8 cellular contexts compared by ENCODE assay signal in genomic region chr3:128491900-128492352, GRCh38. TPM values are rescaled to one million over a fixed set of nuclear protein-coding genes. Genes with fewer than 3 reads are reported as not detected.
DNase-seq lines count a peak whose midpoint lies in the region; ATAC-seq and TF ChIP-seq lines count a peak whose summit lies in the region.

No MANE protein-coding gene starts in this region.

- TF ChIP-seq CTCF in heart left ventricle (IDR thresholded peaks at IDR 0.05) (no peak), lung (IDR thresholded peaks at IDR 0.05; ENCODE audit: control extremely low read depth, extremely low read depth) (no peak), uterus (IDR thresholded peaks at IDR 0.05) (no peak)

- peaks cover 58% of the 10 kb centered on the region for H3K27me3 Mint-ChIP-seq in activated T-cell treated with anti-CD3 and anti-CD28 coated beads, Interleukin-2, amount 50 U/mL, for 72 hours (ENCODE audit: low read depth)

- peaks cover 2 to 3% of the 10 kb centered on the region in 2 donors for H3K36me3 Mint-ChIP-seq in activated T-cell treated with anti-CD3 and anti-CD28 coated beads, Interleukin-2, amount 50 U/mL, for 72 hours (ENCODE audit: insufficient read depth in 2 of 2)

- no peaks in the 10 kb centered on the region for H3K9me3 Mint-ChIP-seq in activated T-cell treated with anti-CD3 and anti-CD28 coated beads, Interleukin-2, amount 50 U/mL, for 72 hours

- H3K36me3 ChIP-seq in heart left ventricle (peaks cover 0 to 9% (median 0%) of the 10 kb centered on the region in 9 donors), lung (ENCODE audit: control insufficient read depth in 2 of 2, insufficient read depth in 2 of 2, low read length in 2 of 2) (no peaks in the 10 kb centered on the region), uterus (no peaks in the 10 kb centered on the region)

- intact Hi-C loops in heart left ventricle (cut with DNase I) (loop anchor here in 5 of 10 donors (5.0 to 10.0 kb wide), 5 partner anchors 167 to 397 kb away; no protein-coding TSS in a partner anchor), right cardiac atrium (cut with DNase I) (loop anchor here (10.0 kb wide), 4 partner anchors 67 to 417 kb away; no protein-coding TSS in a partner anchor), uterus (cut with DNase I; ENCODE audit: low total_unique reads) (no loop called here)

- peak overlapping the region; percentile 48 to 52 for H3K4me3 Mint-ChIP-seq in activated T-cell treated with anti-CD3 and anti-CD28 coated beads, Interleukin-2, amount 50 U/mL, for 72 hours

- H3K9me3 ChIP-seq in heart left ventricle (no peaks in the 10 kb centered on the region), right cardiac atrium (ENCODE audit: control insufficient read depth, low read length) (no peaks in the 10 kb centered on the region), lung (ENCODE audit: control insufficient read depth in 2 of 2, insufficient read depth in 1 of 2, low read length in 1 of 2) (peaks cover 0 to 2% of the 10 kb centered on the region in 2 donors), uterus (no peaks in the 10 kb centered on the region)

- H3K27ac ChIP-seq in heart left ventricle (no peak overlapping the region), right cardiac atrium (ENCODE audit: low read length) (no peak overlapping the region), lung (ENCODE audit: low read depth in 1 of 2, low read length in 1 of 2) (peak overlapping the region in 1 of 2 donors; percentile 93), uterus (peak overlapping the region; percentile 99 to 100)

- H3K27ac Mint-ChIP-seq in activated T-cell treated with anti-CD3 and anti-CD28 coated beads, Interleukin-2, amount 50 U/mL, for 72 hours: no peak overlapping the region

- H3K4me1 Mint-ChIP-seq in activated T-cell treated with anti-CD3 and anti-CD28 coated beads, Interleukin-2, amount 50 U/mL, for 72 hours (ENCODE audit: low read depth): peaks cover 27% of the 10 kb centered on the region

- TF ChIP-seq POLR2A in heart left ventricle (IDR thresholded peaks at IDR 0.05) (no peak), uterus (IDR thresholded peaks at IDR 0.05) (no peak)

- ATAC-seq in heart left ventricle (no peak), right cardiac atrium (no peak), lung (ENCODE audit: insufficient read depth, low FRiP score) (no peak), GM18867 (IDR thresholded peaks at IDR 0.05; ENCODE audit: unreplicated experiment) (no peak)
- ATAC-seq in activated T-cell treated with anti-CD3 and anti-CD28 coated beads, Interleukin-2, amount 50 U/mL, for 72 hours (replicated peaks in 1 of 2): no peak

- DNase-seq in heart left ventricle: no peak
- no peak for DNase-seq in right cardiac atrium
- peak in 1 of 2 donors; percentile 28 for DNase-seq in activated T-cell treated with anti-CD3 and anti-CD28 coated beads, Interleukin-2, amount 50 U/mL, for 72 hours
- no peak for DNase-seq in lung (ENCODE audit: low spot score)
- peak in 1 of 2 donors; percentile 34 for DNase-seq in uterus
- DNase-seq in stimulated activated CD8-positive, alpha-beta memory T cell treated with anti-CD3 and anti-CD28 coated beads, Interleukin-4, amount 100 ng/mL, for 48 hours: no peak
- no peak for DNase-seq in GOT3 (lab: John Stamatoyannopoulos, UW)

- WGBS in heart left ventricle, 4 donors: 22 to 47% (median 34%) methylated on average over 35 of the region's 35 CpGs
- WGBS in right cardiac atrium: 40% methylated on average over 35 of the region's 35 CpGs
- 3 to 5% methylated on average over 35 of the region's 35 CpGs for WGBS in lung, 2 donors

- H3K27me3 ChIP-seq in heart left ventricle (peaks cover 32 to 89% (median 66%) of the 10 kb centered on the region in 9 donors), right cardiac atrium (ENCODE audit: control insufficient read depth, insufficient read depth) (no peaks in the 10 kb centered on the region), lung (ENCODE audit: control insufficient read depth, insufficient read depth) (no peaks in the 10 kb centered on the region), uterus (no peaks in the 10 kb centered on the region)

- H3K4me3 ChIP-seq in heart left ventricle: peak overlapping the region in 7 of 12 donors; percentile 21 to 84 (median 31)
- no peak overlapping the region for H3K4me3 ChIP-seq in right cardiac atrium (ENCODE audit: low read length)
- peak overlapping the region; percentile 86 for H3K4me3 ChIP-seq in lung
- peak overlapping the region; percentile 56 to 98 for H3K4me3 ChIP-seq in uterus

- H3K4me1 ChIP-seq in heart left ventricle (peaks cover 4 to 71% (median 40%) of the 10 kb centered on the region in 12 donors), right cardiac atrium (ENCODE audit: control insufficient read depth, insufficient read depth, low read length) (no peaks in the 10 kb centered on the region), lung (ENCODE audit: control insufficient read depth in 2 of 2, insufficient read depth in 2 of 2, low read length in 2 of 2) (peaks cover 0 to 28% of the 10 kb centered on the region in 2 donors), uterus (peaks cover 0 to 16% of the 10 kb centered on the region in 2 donors)

RNA-seq across cellular contexts. Expression of gene GATA2, which starts 1.1 kb away (rescaled TPM):
- total RNA-seq in heart left ventricle: 10 to 100 TPM in 7 of 9 donors, 1 to 10 TPM in 2; 6.0 to 30.7 (median 12.3) TPM
- polyA plus RNA-seq in heart left ventricle: 10 to 100 TPM; 16.8 to 18.2 TPM
- 10 to 100 TPM in 3 of 4 donors, 1 to 10 TPM in 1; 9.7 to 18.1 (median 15.4) TPM for total RNA-seq in right cardiac atrium
- polyA plus RNA-seq in right cardiac atrium: 14.3 TPM
- total RNA-seq in activated T-cell treated with anti-CD3 and anti-CD28 coated beads, Interleukin-2, amount 50 U/mL, for 72 hours: 1 to 10 TPM; 2.9 to 4.1 TPM
- 10 to 100 TPM in 1 of 2 donors, 1 to 10 TPM in 1; 9.6 to 37.0 TPM for total RNA-seq in lung
- polyA plus RNA-seq in lung: 10 to 100 TPM; 26.1 to 31.4 TPM
- total RNA-seq in uterus: 100 to 1,000 TPM in 1 of 4 donors, 10 to 100 TPM in 3; 30.9 to 171 (median 52.5) TPM

RNA-seq across cellular contexts. Expression of gene DNAJB8, which starts 25.2 kb away (rescaled TPM):
- not detected for total RNA-seq in heart left ventricle
- not detected for polyA plus RNA-seq in heart left ventricle
- not detected for total RNA-seq in right cardiac atrium
- not detected for polyA plus RNA-seq in right cardiac atrium
- total RNA-seq in activated T-cell treated with anti-CD3 and anti-CD28 coated beads, Interleukin-2, amount 50 U/mL, for 72 hours: not detected
- not detected for total RNA-seq in lung
- polyA plus RNA-seq in lung: not detected
- not detected for total RNA-seq in uterus

Comparison
In these comparisons a context has a peak if more than half of its experiments do, and no peak if none do; other contexts are left out.
1. H3K27ac ChIP-seq: peak in uterus (2 of 2); none in heart left ventricle (0 of 12) and right cardiac atrium (single experiment).